Comparison of ENCODE assay signal across 10 cellular contexts in genomic region chr17:933168-934083, GRCh38. TPM values are rescaled to one million over a fixed set of nuclear protein-coding genes. Genes with fewer than 3 reads are reported as not detected.
A peak's percentile ranks its signal among the peaks of the same experiment; 100 is the strongest.
DNase-seq lines count a peak whose midpoint lies in the region; ATAC-seq and TF ChIP-seq lines count a peak whose summit lies in the region.
"Had no signal": no experiment of that assay in that cellular context is flagged by ENCODE, and none has a peak within 500 bp of the region (broad histone marks: within the 10 kb centered on the region; RNA-seq: fewer than 3 reads in every experiment).

No MANE protein-coding gene starts in this region.

- H3K27me3 Mint-ChIP-seq in neural progenitor cell (ENCODE audit: insufficient read depth, low read depth) = peaks cover 6% of the 10 kb centered on the region

- H3K4me3 ChIP-seq in BJ (ENCODE audit: low read depth, low read length) (no peak overlapping the region), Peyer's patch (no peak overlapping the region), neural progenitor cell (no peak overlapping the region)

- POLR2A ChIA-PET in BJ (lab: Charles Lee) = no interaction called here

- H2AFZ ChIP-seq in neural progenitor cell (replicated peaks) = no peak overlapping the region

- peak overlapping the region; percentile 93 for H3K27ac Mint-ChIP-seq in neural progenitor cell
- H3K27ac Mint-ChIP-seq: natural killer cell treated with Interleukin-12 subunit alpha and Interleukin-12 subunit beta and Interleukin-15 and Interleukin-18, amount 100 ng/mL, for 72 hours had no signal

- H3K36me3 ChIP-seq in BJ (ENCODE audit: control insufficient read depth, insufficient read depth, low read length) (peaks cover 2% of the 10 kb centered on the region; the same call in 1 of the 2 replicates), Peyer's patch (no peaks in the 10 kb centered on the region), neural progenitor cell (no peaks in the 10 kb centered on the region)

- peaks cover 17% of the 10 kb centered on the region for H3K36me3 Mint-ChIP-seq in neural progenitor cell
- H3K36me3 Mint-ChIP-seq: natural killer cell treated with Interleukin-12 subunit alpha and Interleukin-12 subunit beta and Interleukin-15 and Interleukin-18, amount 100 ng/mL, for 72 hours had no signal

- no peaks in the 10 kb centered on the region for H3K4me1 ChIP-seq in Peyer's patch
- peaks cover 16% of the 10 kb centered on the region for H3K4me1 ChIP-seq in neural progenitor cell

- H3F3A ChIP-seq in neural progenitor cell (ENCODE audit: low read depth) = peaks cover 21% of the 10 kb centered on the region

- peaks cover 62% of the 10 kb centered on the region for H3K4me1 Mint-ChIP-seq in neural progenitor cell

- peak overlapping the region in 3 of 4 donors; percentile 49 to 65 (median 55) for H3K27ac ChIP-seq in Peyer's patch
- H3K27ac ChIP-seq in neural progenitor cell = peak overlapping the region; percentile 54

- H3K27me3 ChIP-seq in BJ (ENCODE audit: control insufficient read depth, insufficient read depth, low read length) (no peaks in the 10 kb centered on the region), Peyer's patch (no peaks in the 10 kb centered on the region), neural progenitor cell (no peaks in the 10 kb centered on the region)

- peak overlapping the region; percentile 30 for H3K4me3 Mint-ChIP-seq in neural progenitor cell
- H3K4me3 Mint-ChIP-seq: natural killer cell treated with Interleukin-12 subunit alpha and Interleukin-12 subunit beta and Interleukin-15 and Interleukin-18, amount 100 ng/mL, for 72 hours had no signal

- ATAC-seq in esophagus mucosa (peak; percentile 45), GM19467 (IDR thresholded peaks at IDR 0.05; ENCODE audit: unreplicated experiment) (no peak)
- ATAC-seq: natural killer cell treated with Interleukin-12 subunit alpha and Interleukin-12 subunit beta and Interleukin-15 and Interleukin-18, amount 100 ng/mL, for 72 hours had no signal

- DNase-seq in BJ (ENCODE audit: low read depth) = peak; percentile 86
- no peak for DNase-seq in Peyer's patch
- peak; percentile 61 for DNase-seq in neural progenitor cell (ENCODE audit: low spot score)
- DNase-seq in SHP77 treated with DMSO at 0.1 percent for 48 hours (lab: John Stamatoyannopoulos, UW) = no peak
- no peak for DNase-seq in activated naive CD4-positive, alpha-beta T cell (lab: John Stamatoyannopoulos, UW)
- DNase-seq in activated CD4-positive, alpha-beta T cell treated with anti-CD3 and anti-CD28 coated beads for 4 hours = no peak
- DNase-seq: activated CD8-positive, alpha-beta memory T cell treated with anti-CD3 and anti-CD28 coated beads for 24 hours had no signal

- H4K20me1 ChIP-seq in neural progenitor cell (ENCODE audit: low read depth) = peaks cover 66% of the 10 kb centered on the region

- TF ChIP-seq CTCF in BJ (IDR thresholded peaks at IDR 0.05; ENCODE audit: insufficient read depth, low read depth, low read length) (no peak), Peyer's patch (IDR thresholded peaks at IDR 0.05) (no peak), neural progenitor cell (IDR thresholded peaks at IDR 0.05) (no peak)

- CTCF ChIA-PET in BJ (lab: Yijun Ruan, JAX) = interaction anchor here (1.1 kb wide), 1 partner anchor 23 kb away, joined by 3 read pairs; no protein-coding TSS in a partner anchor

- TF ChIP-seq POLR2A in Peyer's patch (IDR thresholded peaks at IDR 0.05) = no peak

- peak overlapping the region; percentile 42 for H3K4me2 ChIP-seq in neural progenitor cell

- peaks cover 7% of the 10 kb centered on the region for H3K9me3 Mint-ChIP-seq in neural progenitor cell
- H3K9me3 Mint-ChIP-seq: natural killer cell treated with Interleukin-12 subunit alpha and Interleukin-12 subunit beta and Interleukin-15 and Interleukin-18, amount 100 ng/mL, for 72 hours had no signal

- no peak overlapping the region for H3K9ac ChIP-seq in neural progenitor cell

- no peaks in the 10 kb centered on the region for H3K9me3 ChIP-seq in Peyer's patch
- H3K9me3 ChIP-seq in neural progenitor cell (ENCODE audit: low read depth) = no peaks in the 10 kb centered on the region

- peaks cover 75% of the 10 kb centered on the region for H3K79me2 ChIP-seq in neural progenitor cell (ENCODE audit: low read depth)

RNA-seq across cellular contexts. Expression of gene NXN, which starts 46.1 kb away (rescaled TPM):
- 65.3 and 88.8 TPM in 2 replicates for polyA plus RNA-seq in BJ (2011; rRNA removed)
- 74.4 and 127 TPM in 2 replicates for polyA minus RNA-seq in BJ (2011; rRNA and poly(A)+ RNA removed)
- 10 to 100 TPM in 2 of 4 donors, 1 to 10 TPM in 2; 2.1 to 14.0 (median 8.6) TPM for total RNA-seq in Peyer's patch
- total RNA-seq in esophagus mucosa = 30.8 TPM
- 35.9 and 69.4 TPM in 2 replicates for total RNA-seq in neural progenitor cell (ENCODE audit: low replicate concordance)

Comparison
In these comparisons a context has a peak if more than half of its experiments do, and no peak if none do; other contexts are left out.
1. DNase-seq: peak in BJ (single experiment) and neural progenitor cell (single experiment); none in Peyer's patch (0 of 3), SHP77 treated with DMSO at 0.1 percent for 48 hours (single experiment), activated naive CD4-positive, alpha-beta T cell (0 of 4) and activated CD4-positive, alpha-beta T cell treated with anti-CD3 and anti-CD28 coated beads for 4 hours (0 of 2).